ENCODE assay signal across 1 cellular context in genomic region chr17:5043524-5043923, GRCh38.
TF ChIP-seq lines count a peak whose summit lies in the region.

No MANE protein-coding gene starts in this region.

TF ChIP-seq in GM23338, 12 proteins besides CTCF, POLR2A, EP300 and RAD21:
- no peak for TF ChIP-seq STAT1 (IDR thresholded peaks at IDR 0.05; ENCODE audit: unreplicated experiment)
- TF ChIP-seq ETS1 (IDR thresholded peaks at IDR 0.05), result no peak
- no peak for TF ChIP-seq JUNB (IDR thresholded peaks at IDR 0.05; ENCODE audit: unreplicated experiment)
- no peak for TF ChIP-seq NANOG (IDR thresholded peaks at IDR 0.05; ENCODE audit: borderline replicate concordance)
- no peak for TF ChIP-seq REST (IDR thresholded peaks at IDR 0.05; ENCODE audit: unreplicated experiment)
- TF ChIP-seq ZNF462 (CRISPR knock-in tag; IDR thresholded peaks at IDR 0.05), result no peak
- no peak for TF ChIP-seq ZNF331 (CRISPR knock-in tag; IDR thresholded peaks at IDR 0.05; ENCODE audit: low read depth)
- TF ChIP-seq EZH2phosphoT487 (IDR thresholded peaks at IDR 0.05; ENCODE audit: unreplicated experiment), result no peak
- no peak for TF ChIP-seq EZH2 (IDR thresholded peaks at IDR 0.05; ENCODE audit: low read depth, unreplicated experiment)
- TF ChIP-seq POLR2AphosphoS5 (IDR thresholded peaks at IDR 0.05; ENCODE audit: low read depth), result no peak
- TF ChIP-seq CREB1 (CRISPR knock-in tag; IDR thresholded peaks at IDR 0.05; ENCODE audit: low read depth), result no peak
- TF ChIP-seq ZNF114 (CRISPR knock-in tag; IDR thresholded peaks at IDR 0.05), result no peak
